In the genomic region with DNA sequence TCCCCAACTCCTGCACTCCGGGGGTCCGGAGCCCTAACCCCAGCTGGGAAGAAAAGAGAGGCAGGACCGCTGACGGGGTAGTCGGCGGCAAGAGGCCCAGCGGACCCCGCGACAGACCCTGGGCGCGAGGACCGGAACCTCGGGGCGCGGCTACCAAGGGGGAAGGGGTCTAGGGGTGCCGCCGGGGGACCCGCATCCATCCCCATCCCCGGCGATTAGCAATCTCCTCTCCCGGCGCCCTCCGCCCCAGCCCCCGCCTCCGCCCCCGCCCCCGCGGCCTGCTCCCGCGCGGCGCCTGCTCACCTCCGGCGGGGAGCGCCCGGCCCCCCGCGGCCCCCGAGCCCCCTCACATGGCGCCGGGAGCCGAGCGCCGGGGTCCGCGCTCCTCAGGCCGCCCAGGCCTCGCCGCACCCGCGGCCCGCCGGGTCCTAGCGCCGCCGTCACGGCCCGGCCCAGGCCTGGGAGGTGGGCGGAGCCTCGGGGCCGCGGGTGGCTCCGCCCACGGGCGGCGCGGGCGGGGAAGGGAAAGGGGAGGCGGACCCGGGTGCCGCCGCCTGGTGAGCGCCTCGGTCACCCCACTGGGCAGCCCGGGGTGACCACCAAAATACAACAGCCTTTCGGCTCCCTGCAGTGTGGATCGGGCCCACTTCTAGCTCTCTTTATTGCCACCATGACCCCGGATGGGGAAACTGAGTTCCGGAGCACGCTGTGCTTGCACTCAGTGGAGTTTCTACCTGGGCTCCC, we compare ENCODE assay signal across 1 cellular context.
TF ChIP-seq lines count a peak whose summit lies in the region.

ST6GALNAC6 (minus strand) TSS at position 404 of the 744 bp plus-strand sequence. CDS start 1,622 bp downstream, outside the sequence.

TF ChIP-seq in A549, 52 proteins besides CTCF, POLR2A, EP300 and RAD21 (continued from another document):
- TF ChIP-seq, protein P1, sequence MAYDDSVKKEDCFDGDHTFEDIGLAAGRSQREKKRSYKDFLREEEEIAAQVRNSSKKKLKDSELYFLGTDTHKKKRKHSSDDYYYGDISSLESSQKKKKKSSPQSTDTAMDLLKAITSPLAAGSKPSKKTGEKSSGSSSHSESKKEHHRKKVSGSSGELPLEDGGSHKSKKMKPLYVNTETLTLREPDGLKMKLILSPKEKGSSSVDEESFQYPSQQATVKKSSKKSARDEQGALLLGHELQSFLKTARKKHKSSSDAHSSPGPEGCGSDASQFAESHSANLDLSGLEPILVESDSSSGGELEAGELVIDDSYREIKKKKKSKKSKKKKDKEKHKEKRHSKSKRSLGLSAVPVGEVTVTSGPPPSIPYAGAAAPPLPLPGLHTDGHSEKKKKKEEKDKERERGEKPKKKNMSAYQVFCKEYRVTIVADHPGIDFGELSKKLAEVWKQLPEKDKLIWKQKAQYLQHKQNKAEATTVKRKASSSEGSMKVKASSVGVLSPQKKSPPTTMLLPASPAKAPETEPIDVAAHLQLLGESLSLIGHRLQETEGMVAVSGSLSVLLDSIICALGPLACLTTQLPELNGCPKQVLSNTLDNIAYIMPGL (CRISPR knock-in tag; IDR thresholded peaks at IDR 0.05; ENCODE audit: borderline replicate concordance) = no peak
